Comparison of ENCODE assay signal across 16 cellular contexts in genomic region chr5:150189728-150190502, GRCh38. TPM values are rescaled to one million over a fixed set of nuclear protein-coding genes. Genes with fewer than 3 reads are reported as not detected.
A peak's percentile ranks its signal among the peaks of the same experiment; 100 is the strongest.
DNase-seq lines count a peak whose midpoint lies in the region; ATAC-seq and TF ChIP-seq lines count a peak whose summit lies in the region.
"Had no signal": no experiment of that assay in that cellular context is flagged by ENCODE, and none has a peak within 500 bp of the region (broad histone marks: within the 10 kb centered on the region; RNA-seq: fewer than 3 reads in every experiment).

SLC6A7 (plus strand) TSS chr5:150190062; CDS start chr5:150190328, 266 bp downstream.

- H3K9me3 Mint-ChIP-seq in type B pancreatic cell = no peaks in the 10 kb centered on the region
- no peaks in the 10 kb centered on the region for H3K9me3 Mint-ChIP-seq in stimulated activated naive CD8-positive, alpha-beta T cell treated with anti-CD3 and anti-CD28 coated beads, Interleukin-15, amount 100 ng/mL, for 72 hours
- H3K9me3 Mint-ChIP-seq: dendritic cell treated with granulocyte-macrophage colony-stimulating factor and Interleukin-4, amounts not matched to agents 40 ng/mL and 50 ng/mL, for 4 days; immature natural killer cell had no signal

- peak within 1 kb of the TSS in 54 of 59 donors; percentile 19 to 93 (median 70) for H3K27ac ChIP-seq in dorsolateral prefrontal cortex
- H3K27ac ChIP-seq in mesodermal cell (ENCODE audit: low read depth, low read length, severe bottlenecking) = no peak within 1 kb of the TSS
- H3K27ac ChIP-seq: tibial nerve had no signal

- DNase-seq in left ventricle myocardium superior (no peak), cardiac septum (ENCODE audit: low spot score) (no peak), dorsolateral prefrontal cortex (peak in 1 of 10 donors; percentile 62), type B pancreatic cell (ENCODE audit: extremely low spot score, unreplicated experiment) (no peak)
- no peak for DNase-seq in stimulated activated naive CD8-positive, alpha-beta T cell treated with anti-CD3 and anti-CD28 coated beads, Interleukin-15, amount 100 ng/mL, for 72 hours
- DNase-seq: activated CD4-positive, alpha-beta T cell treated with anti-CD3 and anti-CD28 coated beads for 48 hours; activated T-cell treated with anti-CD3 and anti-CD28 coated beads, Interleukin-2, amount 50 U/mL, for 1 hour; immature natural killer cell; midbrain; NCI-H1092 had no signal

- no peak for TF ChIP-seq CTCF in dorsolateral prefrontal cortex (IDR thresholded peaks at IDR 0.05 in 54 of 56, conservative IDR thresholded peaks at IDR 0.05 in 2 of 56; ENCODE audit: low read depth in 1 of 56, partially characterized antibody in 56 of 56)
- TF ChIP-seq CTCF in type B pancreatic cell (conservative IDR thresholded peaks at IDR 0.05) = no peak

- no peak within 1 kb of the TSS for H3K27ac Mint-ChIP-seq in type B pancreatic cell
- H3K27ac Mint-ChIP-seq in stimulated activated naive CD8-positive, alpha-beta T cell treated with anti-CD3 and anti-CD28 coated beads, Interleukin-15, amount 100 ng/mL, for 72 hours = no peak within 1 kb of the TSS
- H3K27ac Mint-ChIP-seq: dendritic cell treated with granulocyte-macrophage colony-stimulating factor and Interleukin-4, amounts not matched to agents 40 ng/mL and 50 ng/mL, for 4 days; immature natural killer cell had no signal

- peaks cover 0 to 21% (median 11%) of the 10 kb centered on the region in 45 donors for H3K27me3 ChIP-seq in dorsolateral prefrontal cortex

- no peaks in the 10 kb centered on the region for H3K36me3 Mint-ChIP-seq in type B pancreatic cell
- H3K36me3 Mint-ChIP-seq: immature natural killer cell had no signal

- WGBS in mesodermal cell (ENCODE audit: insufficient coverage in 2 of 2), 2 experiments = 2 to 3% methylated on average over 41 to 45 of the region's 58 CpGs

- H3K4me1 ChIP-seq in mesodermal cell (ENCODE audit: control insufficient read depth, insufficient read depth, low read length, poor library complexity, severe bottlenecking) = peaks cover 11% of the 10 kb centered on the region

- intact Hi-C loops in left ventricle myocardium superior (cut with micrococcal nuclease) = no loop called here
- intact Hi-C loops in cardiac septum (cut with DNase I) = no loop called here
- intact Hi-C loops in dorsolateral prefrontal cortex (cut with DNase I) = no loop called here

- peak within 1 kb of the TSS; percentile 36 for H3K4me3 Mint-ChIP-seq in type B pancreatic cell
- no peak within 1 kb of the TSS for H3K4me3 Mint-ChIP-seq in stimulated activated naive CD8-positive, alpha-beta T cell treated with anti-CD3 and anti-CD28 coated beads, Interleukin-15, amount 100 ng/mL, for 72 hours
- H3K4me3 Mint-ChIP-seq: dendritic cell treated with granulocyte-macrophage colony-stimulating factor and Interleukin-4, amounts not matched to agents 40 ng/mL and 50 ng/mL, for 4 days; immature natural killer cell had no signal

- H3K27me3 Mint-ChIP-seq in type B pancreatic cell = peaks cover 73% of the 10 kb centered on the region
- peaks cover 58% of the 10 kb centered on the region for H3K27me3 Mint-ChIP-seq in stimulated activated naive CD8-positive, alpha-beta T cell treated with anti-CD3 and anti-CD28 coated beads, Interleukin-15, amount 100 ng/mL, for 72 hours

- ATAC-seq in left ventricle myocardium superior (peak; percentile 34), HG02610 (IDR thresholded peaks at IDR 0.05; ENCODE audit: unreplicated experiment) (no peak), HG02588 (IDR thresholded peaks at IDR 0.05; ENCODE audit: unreplicated experiment) (no peak)
- ATAC-seq in stimulated activated naive CD8-positive, alpha-beta T cell treated with anti-CD3 and anti-CD28 coated beads, Interleukin-15, amount 100 ng/mL, for 72 hours = no peak

- H3K9me3 ChIP-seq in mesodermal cell (ENCODE audit: control insufficient read depth, low read length) = no peaks in the 10 kb centered on the region
- H3K9me3 ChIP-seq: tibial nerve had no signal

- peak within 1 kb of the TSS in 57 of 59 donors; percentile 3 to 69 (median 54) for H3K4me3 ChIP-seq in dorsolateral prefrontal cortex
- peak within 1 kb of the TSS; percentile 11 for H3K4me3 ChIP-seq in mesodermal cell (ENCODE audit: extremely low read depth, insufficient read depth, low read length, poor library complexity, severe bottlenecking)

- H3K4me1 Mint-ChIP-seq in type B pancreatic cell (ENCODE audit: unreplicated experiment) = peaks cover 4% of the 10 kb centered on the region
- no peaks in the 10 kb centered on the region for H3K4me1 Mint-ChIP-seq in stimulated activated naive CD8-positive, alpha-beta T cell treated with anti-CD3 and anti-CD28 coated beads, Interleukin-15, amount 100 ng/mL, for 72 hours
- H3K4me1 Mint-ChIP-seq: immature natural killer cell had no signal

- no peaks in the 10 kb centered on the region for H3K36me3 ChIP-seq in mesodermal cell (ENCODE audit: control insufficient read depth, insufficient read depth, low read length)
- H3K36me3 ChIP-seq: tibial nerve had no signal

RNA-seq across cellular contexts. Expression of gene SLC6A7, which starts in this region (rescaled TPM):
- total RNA-seq in left ventricle myocardium superior (not detected), cardiac septum (not detected), dorsolateral prefrontal cortex (10 to 100 TPM; 11.5 to 82.1 (median 47.8) TPM), type B pancreatic cell (ENCODE audit: low replicate concordance) (0.10 and 0.38 TPM in 2 replicates)
- polyA plus RNA-seq in mesodermal cell (2013, experiment 1 of 2) = not detected
- polyA plus RNA-seq in mesodermal cell (2013, experiment 2 of 2) = not detected
- total RNA-seq: tibial nerve had no signal
- polyA plus RNA-seq: adipose tissue, immature natural killer cell had no signal

Comparison
In these comparisons a context has a peak if more than half of its experiments do, and no peak if none do; other contexts are left out.
1. Peak in ATAC-seq in left ventricle myocardium superior; RNA of the gene not detected or under 1 TPM.